In genomic region chr14:74618078-74618952, GRCh38 we compare ENCODE assay signal across 8 cellular contexts. TPM values are rescaled to one million over a fixed set of nuclear protein-coding genes. Genes with fewer than 3 reads are reported as not detected.
DNase-seq lines count a peak whose midpoint lies in the region; ATAC-seq and TF ChIP-seq lines count a peak whose summit lies in the region.

No MANE protein-coding gene starts in this region.

- no peak overlapping the region for H3K27ac ChIP-seq in H9 (ENCODE audit: insufficient read length, low read depth, low read length)

- H3K79me2 ChIP-seq in H9 (ENCODE audit: insufficient read depth, low read length) = no peaks in the 10 kb centered on the region

- H3K4me3 Mint-ChIP-seq in activated CD8-positive, alpha-beta memory T cell treated with anti-CD3 and anti-CD28 coated beads, Interleukin-2, amount 10 ng/mL, durations not matched to agents 7 days and 5 days = peak overlapping the region; percentile 45
- H3K4me3 Mint-ChIP-seq in H9 = no peak overlapping the region

- H3K79me1 ChIP-seq in H9 (ENCODE audit: insufficient read depth, low read depth, low read length, poor library complexity, severe bottlenecking) = no peaks in the 10 kb centered on the region

- no peak overlapping the region for H4K5ac ChIP-seq in H9 (ENCODE audit: insufficient read length, low read depth, low read length)

- peak overlapping the region; percentile 83 for H3K27ac Mint-ChIP-seq in activated CD8-positive, alpha-beta memory T cell treated with anti-CD3 and anti-CD28 coated beads, Interleukin-2, amount 10 ng/mL, durations not matched to agents 7 days and 5 days
- H3K27ac Mint-ChIP-seq in H9 = peak overlapping the region in 1 of 3 experiments; percentile 14; a peak in 2 of 7 replicates

- peaks cover 61% of the 10 kb centered on the region for H3K4me1 Mint-ChIP-seq in activated CD8-positive, alpha-beta memory T cell treated with anti-CD3 and anti-CD28 coated beads, Interleukin-2, amount 10 ng/mL, durations not matched to agents 7 days and 5 days
- H3K4me1 Mint-ChIP-seq in H9 = peaks cover 25 to 38% of the 10 kb centered on the region in 2 experiments

- no peak overlapping the region for H3K4me2 ChIP-seq in H9 (ENCODE audit: insufficient read depth, insufficient read length, low read length)

- no peak overlapping the region for H4K8ac ChIP-seq in H9 (replicated peaks; ENCODE audit: insufficient read length, low read depth, low read length)

- no peak overlapping the region for H3K18ac ChIP-seq in H9 (ENCODE audit: insufficient read length, low read depth, low read length)

- TF ChIP-seq CTCF in fibroblast of mammary gland (conservative IDR thresholded peaks at IDR 0.05; ENCODE audit: control insufficient read depth, insufficient read depth, low read depth, low read length) (no peak), H9 (conservative IDR thresholded peaks at IDR 0.05) (no peak)

- no peak overlapping the region for H3K4me3 ChIP-seq in fibroblast of mammary gland (ENCODE audit: control insufficient read depth, low read depth, low read length)

- H2BK5ac ChIP-seq in H9 (ENCODE audit: insufficient read length, low read length) = no peak overlapping the region

- no peaks in the 10 kb centered on the region for H3K36me3 Mint-ChIP-seq in activated CD8-positive, alpha-beta memory T cell treated with anti-CD3 and anti-CD28 coated beads, Interleukin-2, amount 10 ng/mL, durations not matched to agents 7 days and 5 days
- H3K36me3 Mint-ChIP-seq in H9 (ENCODE audit: insufficient read depth in 1 of 3, low read depth in 3 of 3) = peaks cover 0 to 3% (median 0%) of the 10 kb centered on the region in 3 experiments; a peak in 2 of 7 replicates

- no peak overlapping the region for H3K56ac ChIP-seq in H9 (ENCODE audit: insufficient read length, low read depth, low read length)

- WGBS in H9 (ENCODE audit: extremely low coverage, insufficient read length, low lambda C conversion rate) = no CpG with 5 or more reads among the region's 10 CpGs

- H3K9me3 Mint-ChIP-seq in activated CD8-positive, alpha-beta memory T cell treated with anti-CD3 and anti-CD28 coated beads, Interleukin-2, amount 10 ng/mL, durations not matched to agents 7 days and 5 days (ENCODE audit: low read depth) = no peaks in the 10 kb centered on the region
- peaks cover 0 to 3% of the 10 kb centered on the region in 2 experiments; a peak in 1 of 5 replicates for H3K9me3 Mint-ChIP-seq in H9

- no peaks in the 10 kb centered on the region for H3K27me3 ChIP-seq in H9 (ENCODE audit: insufficient read depth, low read length)

- in situ Hi-C loops in Caki2 (cut with HindIII; ENCODE audit: low pct_unique_long_range_greater_than_20kb, low sequenced_read_pairs) = no loop called here

- no peak overlapping the region for H2AFZ ChIP-seq in H9 (ENCODE audit: low read length)

- H2BK120ac ChIP-seq in H9 (ENCODE audit: low read depth, low read length, poor library complexity, severe bottlenecking) = no peak overlapping the region

- H3K23me2 ChIP-seq in H9 (ENCODE audit: insufficient read length, low read depth, low read length, poor library complexity, severe bottlenecking) = no peaks in the 10 kb centered on the region

- H2AK5ac ChIP-seq in H9 (ENCODE audit: insufficient read length, low read length) = no peak overlapping the region

- no peak overlapping the region for H3K9ac ChIP-seq in H9 (ENCODE audit: extremely low read depth, insufficient read length, low read length)

- peak; percentile 84 for ATAC-seq in activated CD8-positive, alpha-beta memory T cell treated with anti-CD3 and anti-CD28 coated beads, Interleukin-2, amount 10 ng/mL, durations not matched to agents 7 days and 5 days

- H3K14ac ChIP-seq in H9 (ENCODE audit: insufficient read depth, low read length) = no peak overlapping the region

- H2BK20ac ChIP-seq in H9 (ENCODE audit: low read depth, low read length, poor library complexity, severe bottlenecking) = no peak overlapping the region

- DNase-seq in Caki2 (ENCODE audit: low read depth) (peak; percentile 28), NAMALWA (ENCODE audit: low spot score) (peak; percentile 54), fibroblast of mammary gland (ENCODE audit: low read depth) (peak; percentile 84), H9 (no peak), AG08395 (ENCODE audit: low spot score) (no peak), retina (no peak)
- peak; percentile 93 for DNase-seq in activated CD8-positive, alpha-beta memory T cell treated with anti-CD3 and anti-CD28 coated beads, Interleukin-2, amount 10 ng/mL, durations not matched to agents 7 days and 5 days
- peak in 2 of 3 donors; percentile 38 to 41 for DNase-seq in stimulated activated CD4-positive, alpha-beta T cell treated with anti-CD3 and anti-CD28 coated beads, Interleukin-12 subunit alpha, Interleukin-12 subunit beta, amount 100 ng/mL, for 48 hours (ENCODE audit: low read depth in 2 of 3, low spot score in 1 of 3)

- no peak overlapping the region for H4K91ac ChIP-seq in H9 (ENCODE audit: insufficient read length, low read depth, low read length)

- no peak overlapping the region for H3K23ac ChIP-seq in H9 (ENCODE audit: insufficient read length, low read depth, low read length)

- no peak overlapping the region for H3K4ac ChIP-seq in H9 (ENCODE audit: low read depth, low read length)

- H3K9me3 ChIP-seq in H9 (ENCODE audit: control insufficient read depth, low read depth, low read length) = no peaks in the 10 kb centered on the region

- peaks cover 83% of the 10 kb centered on the region for H3K27me3 Mint-ChIP-seq in activated CD8-positive, alpha-beta memory T cell treated with anti-CD3 and anti-CD28 coated beads, Interleukin-2, amount 10 ng/mL, durations not matched to agents 7 days and 5 days
- peaks cover 35% of the 10 kb centered on the region for H3K27me3 Mint-ChIP-seq in H9 (ENCODE audit: low read depth)

- H3T11ph ChIP-seq in H9 (ENCODE audit: low read length) = no peak overlapping the region

- H3K4me1 ChIP-seq in H9 (ENCODE audit: insufficient read depth, low read length) = peaks cover 5% of the 10 kb centered on the region; the same call in 1 of the 2 replicates

- H4K20me1 ChIP-seq in H9 (ENCODE audit: control insufficient read depth, insufficient read depth, insufficient read length) = no peaks in the 10 kb centered on the region

- no peak overlapping the region for H2BK12ac ChIP-seq in H9 (ENCODE audit: insufficient read length, low read depth, low read length)

- H2BK15ac ChIP-seq in H9 (ENCODE audit: low read depth, low read length) = no peak overlapping the region

- CTCF ChIA-PET in activated CD8-positive, alpha-beta memory T cell treated with anti-CD3 and anti-CD28 coated beads, Interleukin-2, amount 10 ng/mL, durations not matched to agents 7 days and 5 days (lab: Charles Lee) = interaction anchor here (0.9 to 4.5 kb wide), 13 partner anchors 10 to 243 kb away, joined by 3 to 37 read pairs (median 3); partner anchors contain the start of gene YLPM1

RNA-seq across cellular contexts. Expression of gene LTBP2, which starts 6.3 kb away (rescaled TPM):
- 7.6 and 34.4 TPM in 2 replicates for total RNA-seq in Caki2 (2014; rRNA removed; shearing (Covaris generic); ENCODE audit: low replicate concordance)
- under 1 TPM; 0.12 to 0.18 TPM for total RNA-seq in activated CD8-positive, alpha-beta memory T cell treated with anti-CD3 and anti-CD28 coated beads, Interleukin-2, amount 10 ng/mL, durations not matched to agents 7 days and 5 days
- total RNA-seq in H9 (2021) = 0.75 and 0.77 TPM in 2 replicates

Comparison
In these comparisons a context has a peak if more than half of its experiments do, and no peak if none do; other contexts are left out.
1. DNase-seq: peak in Caki2 (single experiment), NAMALWA (single experiment), activated CD8-positive, alpha-beta memory T cell treated with anti-CD3 and anti-CD28 coated beads, Interleukin-2, amount 10 ng/mL, durations not matched to agents 7 days and 5 days (single experiment), fibroblast of mammary gland (single experiment) and stimulated activated CD4-positive, alpha-beta T cell treated with anti-CD3 and anti-CD28 coated beads, Interleukin-12 subunit alpha, Interleukin-12 subunit beta, amount 100 ng/mL, for 48 hours (2 of 3); none in H9 (single experiment), AG08395 (single experiment) and retina (single experiment).